ENCODE assay signal across 1 cellular context in the genomic region with DNA sequence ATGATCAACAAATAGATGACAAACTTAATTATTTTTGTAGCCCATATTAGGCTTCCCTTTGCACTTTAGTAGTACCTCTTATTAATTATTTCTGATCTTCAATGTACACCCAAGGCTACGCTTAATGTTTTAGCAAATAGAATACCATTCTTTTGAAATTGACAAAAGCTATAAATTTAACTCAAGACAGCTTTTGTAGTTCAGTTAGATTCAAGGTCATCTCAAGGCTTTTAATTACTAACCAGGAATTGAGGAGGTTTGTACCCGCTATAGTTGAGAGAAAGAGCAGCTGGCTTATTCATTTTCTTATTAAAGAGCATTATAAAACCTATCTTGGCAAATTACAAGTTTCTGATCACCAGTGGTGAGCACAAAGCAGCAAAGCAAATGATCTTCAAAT.
TF ChIP-seq lines count a peak whose summit lies in the region.

No MANE protein-coding gene starts in this region.

TF ChIP-seq in GM23338, 12 proteins besides CTCF, POLR2A, EP300 and RAD21 (continued from another document):
- TF ChIP-seq, protein P1, sequence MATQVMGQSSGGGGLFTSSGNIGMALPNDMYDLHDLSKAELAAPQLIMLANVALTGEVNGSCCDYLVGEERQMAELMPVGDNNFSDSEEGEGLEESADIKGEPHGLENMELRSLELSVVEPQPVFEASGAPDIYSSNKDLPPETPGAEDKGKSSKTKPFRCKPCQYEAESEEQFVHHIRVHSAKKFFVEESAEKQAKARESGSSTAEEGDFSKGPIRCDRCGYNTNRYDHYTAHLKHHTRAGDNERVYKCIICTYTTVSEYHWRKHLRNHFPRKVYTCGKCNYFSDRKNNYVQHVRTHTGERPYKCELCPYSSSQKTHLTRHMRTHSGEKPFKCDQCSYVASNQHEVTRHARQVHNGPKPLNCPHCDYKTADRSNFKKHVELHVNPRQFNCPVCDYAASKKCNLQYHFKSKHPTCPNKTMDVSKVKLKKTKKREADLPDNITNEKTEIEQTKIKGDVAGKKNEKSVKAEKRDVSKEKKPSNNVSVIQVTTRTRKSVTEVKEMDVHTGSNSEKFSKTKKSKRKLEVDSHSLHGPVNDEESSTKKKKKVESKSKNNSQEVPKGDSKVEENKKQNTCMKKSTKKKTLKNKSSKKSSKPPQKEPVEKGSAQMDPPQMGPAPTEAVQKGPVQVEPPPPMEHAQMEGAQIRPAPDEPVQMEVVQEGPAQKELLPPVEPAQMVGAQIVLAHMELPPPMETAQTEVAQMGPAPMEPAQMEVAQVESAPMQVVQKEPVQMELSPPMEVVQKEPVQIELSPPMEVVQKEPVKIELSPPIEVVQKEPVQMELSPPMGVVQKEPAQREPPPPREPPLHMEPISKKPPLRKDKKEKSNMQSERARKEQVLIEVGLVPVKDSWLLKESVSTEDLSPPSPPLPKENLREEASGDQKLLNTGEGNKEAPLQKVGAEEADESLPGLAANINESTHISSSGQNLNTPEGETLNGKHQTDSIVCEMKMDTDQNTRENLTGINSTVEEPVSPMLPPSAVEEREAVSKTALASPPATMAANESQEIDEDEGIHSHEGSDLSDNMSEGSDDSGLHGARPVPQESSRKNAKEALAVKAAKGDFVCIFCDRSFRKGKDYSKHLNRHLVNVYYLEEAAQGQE (IDR thresholded peaks at IDR 0.05; ENCODE audit: unreplicated experiment) = no peak
- TF ChIP-seq POLR2AphosphoS5 (IDR thresholded peaks at IDR 0.05; ENCODE audit: low read depth) (no peak), EZH2 (IDR thresholded peaks at IDR 0.05; ENCODE audit: low read depth, unreplicated experiment) (no peak)
- TF ChIP-seq, protein P2, sequence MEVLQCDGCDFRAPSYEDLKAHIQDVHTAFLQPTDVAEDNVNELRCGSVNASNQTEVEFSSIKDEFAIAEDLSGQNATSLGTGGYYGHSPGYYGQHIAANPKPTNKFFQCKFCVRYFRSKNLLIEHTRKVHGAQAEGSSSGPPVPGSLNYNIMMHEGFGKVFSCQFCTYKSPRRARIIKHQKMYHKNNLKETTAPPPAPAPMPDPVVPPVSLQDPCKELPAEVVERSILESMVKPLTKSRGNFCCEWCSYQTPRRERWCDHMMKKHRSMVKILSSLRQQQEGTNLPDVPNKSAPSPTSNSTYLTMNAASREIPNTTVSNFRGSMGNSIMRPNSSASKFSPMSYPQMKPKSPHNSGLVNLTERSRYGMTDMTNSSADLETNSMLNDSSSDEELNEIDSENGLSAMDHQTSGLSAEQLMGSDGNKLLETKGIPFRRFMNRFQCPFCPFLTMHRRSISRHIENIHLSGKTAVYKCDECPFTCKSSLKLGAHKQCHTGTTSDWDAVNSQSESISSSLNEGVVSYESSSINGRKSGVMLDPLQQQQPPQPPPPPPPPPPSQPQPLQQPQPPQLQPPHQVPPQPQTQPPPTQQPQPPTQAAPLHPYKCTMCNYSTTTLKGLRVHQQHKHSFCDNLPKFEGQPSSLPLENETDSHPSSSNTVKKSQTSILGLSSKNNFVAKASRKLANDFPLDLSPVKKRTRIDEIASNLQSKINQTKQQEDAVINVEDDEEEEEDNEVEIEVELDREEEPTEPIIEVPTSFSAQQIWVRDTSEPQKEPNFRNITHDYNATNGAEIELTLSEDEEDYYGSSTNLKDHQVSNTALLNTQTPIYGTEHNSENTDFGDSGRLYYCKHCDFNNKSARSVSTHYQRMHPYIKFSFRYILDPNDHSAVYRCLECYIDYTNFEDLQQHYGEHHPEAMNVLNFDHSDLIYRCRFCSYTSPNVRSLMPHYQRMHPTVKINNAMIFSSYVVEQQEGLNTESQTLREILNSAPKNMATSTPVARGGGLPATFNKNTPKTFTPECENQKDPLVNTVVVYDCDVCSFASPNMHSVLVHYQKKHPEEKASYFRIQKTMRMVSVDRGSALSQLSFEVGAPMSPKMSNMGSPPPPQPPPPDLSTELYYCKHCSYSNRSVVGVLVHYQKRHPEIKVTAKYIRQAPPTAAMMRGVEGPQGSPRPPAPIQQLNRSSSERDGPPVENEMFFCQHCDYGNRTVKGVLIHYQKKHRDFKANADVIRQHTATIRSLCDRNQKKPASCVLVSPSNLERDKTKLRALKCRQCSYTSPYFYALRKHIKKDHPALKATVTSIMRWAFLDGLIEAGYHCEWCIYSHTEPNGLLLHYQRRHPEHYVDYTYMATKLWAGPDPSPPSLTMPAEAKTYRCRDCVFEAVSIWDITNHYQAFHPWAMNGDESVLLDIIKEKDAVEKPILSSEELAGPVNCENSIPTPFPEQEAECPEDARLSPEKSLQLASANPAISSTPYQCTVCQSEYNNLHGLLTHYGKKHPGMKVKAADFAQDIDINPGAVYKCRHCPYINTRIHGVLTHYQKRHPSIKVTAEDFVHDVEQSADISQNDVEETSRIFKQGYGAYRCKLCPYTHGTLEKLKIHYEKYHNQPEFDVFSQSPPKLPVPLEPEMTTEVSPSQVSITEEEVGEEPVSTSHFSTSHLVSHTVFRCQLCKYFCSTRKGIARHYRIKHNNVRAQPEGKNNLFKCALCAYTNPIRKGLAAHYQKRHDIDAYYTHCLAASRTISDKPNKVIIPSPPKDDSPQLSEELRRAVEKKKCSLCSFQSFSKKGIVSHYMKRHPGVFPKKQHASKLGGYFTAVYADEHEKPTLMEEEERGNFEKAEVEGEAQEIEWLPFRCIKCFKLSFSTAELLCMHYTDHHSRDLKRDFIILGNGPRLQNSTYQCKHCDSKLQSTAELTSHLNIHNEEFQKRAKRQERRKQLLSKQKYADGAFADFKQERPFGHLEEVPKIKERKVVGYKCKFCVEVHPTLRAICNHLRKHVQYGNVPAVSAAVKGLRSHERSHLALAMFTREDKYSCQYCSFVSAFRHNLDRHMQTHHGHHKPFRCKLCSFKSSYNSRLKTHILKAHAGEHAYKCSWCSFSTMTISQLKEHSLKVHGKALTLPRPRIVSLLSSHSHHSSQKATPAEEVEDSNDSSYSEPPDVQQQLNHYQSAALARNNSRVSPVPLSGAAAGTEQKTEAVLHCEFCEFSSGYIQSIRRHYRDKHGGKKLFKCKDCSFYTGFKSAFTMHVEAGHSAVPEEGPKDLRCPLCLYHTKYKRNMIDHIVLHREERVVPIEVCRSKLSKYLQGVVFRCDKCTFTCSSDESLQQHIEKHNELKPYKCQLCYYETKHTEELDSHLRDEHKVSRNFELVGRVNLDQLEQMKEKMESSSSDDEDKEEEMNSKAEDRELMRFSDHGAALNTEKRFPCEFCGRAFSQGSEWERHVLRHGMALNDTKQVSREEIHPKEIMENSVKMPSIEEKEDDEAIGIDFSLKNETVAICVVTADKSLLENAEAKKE (CRISPR knock-in tag; IDR thresholded peaks at IDR 0.05) = no peak
